ENCODE assay signal across 1 cellular context in genomic region chr22:32619614-32620426, GRCh38.
TF ChIP-seq lines count a peak whose summit lies in the region.

No MANE protein-coding gene starts in this region.

TF ChIP-seq in IMR-90, 13 proteins besides CTCF, POLR2A, EP300 and RAD21 (continued from another document):
- no peak for TF ChIP-seq SMC3 (IDR thresholded peaks at IDR 0.05; ENCODE audit: low read depth, low read length)
- no peak for TF ChIP-seq RFX5 (IDR thresholded peaks at IDR 0.05; ENCODE audit: low read depth, low read length)
- TF ChIP-seq MAFK (IDR thresholded peaks at IDR 0.05; ENCODE audit: low read depth, low read length): no peak
